Comparison of ENCODE assay signal across 1 cellular context in genomic region chr9:35756275-35756742, GRCh38.
A peak's percentile ranks its signal among the peaks of the same experiment; 100 is the strongest.
TF ChIP-seq lines count a peak whose summit lies in the region.

No MANE protein-coding gene starts in this region.

TF ChIP-seq in HepG2, 621 proteins besides CTCF, POLR2A, EP300 and RAD21 (continued from another document and continues in another):
- TF ChIP-seq ZBTB2 (CRISPR knock-in tag; IDR thresholded peaks at IDR 0.05; ENCODE audit: low read depth) (peak; percentile 15; the same call in 1 of the 2 replicates), ZNF451 (CRISPR knock-in tag; IDR thresholded peaks at IDR 0.05) (peak; percentile 46; the same call in 1 of the 2 replicates), STAT5B (CRISPR knock-in tag; IDR thresholded peaks at IDR 0.05) (no peak), SMAD9 (CRISPR knock-in tag; IDR thresholded peaks at IDR 0.05) (peak; percentile 45; the same call in 1 of the 2 replicates), NFKBIZ (CRISPR knock-in tag; IDR thresholded peaks at IDR 0.05) (peak; percentile 44; the same call in 1 of the 2 replicates), WIZ (CRISPR knock-in tag; IDR thresholded peaks at IDR 0.05) (0 out of 2 replicates have a peak, but pooled peaks have one; percentile 16), RFXANK (CRISPR knock-in tag; IDR thresholded peaks at IDR 0.05) (no peak), HIVEP1 (CRISPR knock-in tag; IDR thresholded peaks at IDR 0.05) (no peak; the same call in 1 of the 2 replicates), IRF1 (CRISPR knock-in tag; IDR thresholded peaks at IDR 0.05; ENCODE audit: low read depth) (0 out of 2 replicates have a peak, but pooled peaks have one; percentile 48), ATF6 (CRISPR knock-in tag; conservative IDR thresholded peaks at IDR 0.05) (no peak), ZSCAN29 (CRISPR knock-in tag; conservative IDR thresholded peaks at IDR 0.05) (0 out of 2 replicates have a peak, but pooled peaks have one; percentile 14), SRY (CRISPR knock-in tag; IDR thresholded peaks at IDR 0.05) (peak; percentile 24; the same call in 1 of the 2 replicates), ZBTB40 (IDR thresholded peaks at IDR 0.05) (no peak), ZBTB40 (CRISPR knock-in tag; IDR thresholded peaks at IDR 0.05) (peak; percentile 51; the same call in 1 of the 2 replicates), ZNF691 (CRISPR knock-in tag; IDR thresholded peaks at IDR 0.05; ENCODE audit: borderline replicate concordance, low read depth) (peak; percentile 79; the same call in 1 of the 2 replicates), ZNF274 (CRISPR knock-in tag; IDR thresholded peaks at IDR 0.05) (peak; percentile 58; the same call in 1 of the 2 replicates), ELF1 (CRISPR knock-in tag; IDR thresholded peaks at IDR 0.05) (0 out of 2 replicates have a peak, but pooled peaks have one; percentile 22), CCAR2 (optimal IDR thresholded peaks at IDR 0.05; ENCODE audit: low read depth, low read length) (no peak), DNMT1 (CRISPR knock-in tag; IDR thresholded peaks at IDR 0.05) (no peak; the same call in 1 of the 2 replicates), ZIK1 (CRISPR knock-in tag; IDR thresholded peaks at IDR 0.05; ENCODE audit: borderline replicate concordance, low read depth) (no peak), ZSCAN21 (CRISPR knock-in tag; IDR thresholded peaks at IDR 0.05; ENCODE audit: borderline replicate concordance) (peak; percentile 57; the same call in 1 of the 2 replicates), TIGD3 (CRISPR knock-in tag; IDR thresholded peaks at IDR 0.05; ENCODE audit: borderline replicate concordance) (no peak), TFDP1 (CRISPR knock-in tag; IDR thresholded peaks at IDR 0.05; ENCODE audit: borderline replicate concordance) (peak; percentile 52; the same call in 1 of the 2 replicates), ZNF616 (CRISPR knock-in tag; IDR thresholded peaks at IDR 0.05; ENCODE audit: low read depth) (0 out of 2 replicates have a peak, but pooled peaks have one; percentile 45), ZNF773 (CRISPR knock-in tag; IDR thresholded peaks at IDR 0.05; ENCODE audit: borderline replicate concordance) (no peak), HNF4G (IDR thresholded peaks at IDR 0.05; ENCODE audit: borderline replicate concordance, low read depth, low read length) (no peak), HNF4G (CRISPR knock-in tag; IDR thresholded peaks at IDR 0.05; ENCODE audit: borderline replicate concordance, low read depth) (0 out of 2 replicates have a peak, but pooled peaks have one; percentile 49), ZNF124 (CRISPR knock-in tag; IDR thresholded peaks at IDR 0.05) (0 out of 2 replicates have a peak, but pooled peaks have one; percentile 43), RXRA (CRISPR knock-in tag; IDR thresholded peaks at IDR 0.05) (0 out of 2 replicates have a peak, but pooled peaks have one; percentile 30), JUND (CRISPR knock-in tag; IDR thresholded peaks at IDR 0.05) (no peak), ZNF749 (CRISPR knock-in tag; IDR thresholded peaks at IDR 0.05; ENCODE audit: borderline replicate concordance) (0 out of 2 replicates have a peak, but pooled peaks have one; percentile 32), MATR3 (CRISPR knock-in tag; IDR thresholded peaks at IDR 0.05) (no peak), PREB (CRISPR knock-in tag; IDR thresholded peaks at IDR 0.05) (no peak), ZBTB4 (CRISPR knock-in tag; IDR thresholded peaks at IDR 0.05; ENCODE audit: borderline replicate concordance) (0 out of 2 replicates have a peak, but pooled peaks have one; percentile 54), ZNF772 (CRISPR knock-in tag; IDR thresholded peaks at IDR 0.05) (peak; percentile 52), ZNF883 (CRISPR knock-in tag; IDR thresholded peaks at IDR 0.05; ENCODE audit: not compliant biosample characterization) (peak; percentile 50), CHD4 (IDR thresholded peaks at IDR 0.05; ENCODE audit: borderline replicate concordance, low read length) (no peak)
